In genomic region chr7:7792089-7792488, GRCh38 we compare ENCODE assay signal across 2 cellular contexts.
TF ChIP-seq lines count a peak whose summit lies in the region.

No MANE protein-coding gene starts in this region.

TF ChIP-seq in WTC11, 78 proteins besides CTCF, POLR2A, EP300 and RAD21 (continued from another document):
- TF ChIP-seq PRDM15 (CRISPR knock-in tag; IDR thresholded peaks at IDR 0.05) (no peak), ZNF671 (CRISPR knock-in tag; IDR thresholded peaks at IDR 0.05) (no peak), RELA (CRISPR knock-in tag; IDR thresholded peaks at IDR 0.05; ENCODE audit: borderline replicate concordance) (no peak), FOXK1 (CRISPR knock-in tag; IDR thresholded peaks at IDR 0.05) (no peak), OVOL2 (CRISPR knock-in tag; IDR thresholded peaks at IDR 0.05; ENCODE audit: borderline replicate concordance) (no peak), ERG (CRISPR knock-in tag; IDR thresholded peaks at IDR 0.05) (no peak), SOX15 (CRISPR knock-in tag; IDR thresholded peaks at IDR 0.05) (no peak), EMX1 (CRISPR knock-in tag; IDR thresholded peaks at IDR 0.05) (no peak), E2F4 (CRISPR knock-in tag; IDR thresholded peaks at IDR 0.05; ENCODE audit: borderline replicate concordance, low read depth) (no peak), ZMAT4 (CRISPR knock-in tag; IDR thresholded peaks at IDR 0.05) (no peak), ESRRA (CRISPR knock-in tag; IDR thresholded peaks at IDR 0.05; ENCODE audit: borderline replicate concordance) (no peak), GTF2I (CRISPR knock-in tag; conservative IDR thresholded peaks at IDR 0.05) (no peak), TP53 (CRISPR knock-in tag; IDR thresholded peaks at IDR 0.05) (no peak), ZSCAN18 (CRISPR knock-in tag; IDR thresholded peaks at IDR 0.05) (no peak), ZNF232 (CRISPR knock-in tag; IDR thresholded peaks at IDR 0.05) (no peak), KAT7 (CRISPR knock-in tag; IDR thresholded peaks at IDR 0.05; ENCODE audit: borderline replicate concordance) (no peak), NFE2L1 (CRISPR knock-in tag; IDR thresholded peaks at IDR 0.05) (no peak), FOXP4 (CRISPR knock-in tag; IDR thresholded peaks at IDR 0.05) (no peak), ZNF416 (CRISPR knock-in tag; IDR thresholded peaks at IDR 0.05) (no peak)
TF ChIP-seq in WTC11: peak in this region for 0.

TF ChIP-seq in HepG2, 621 proteins besides CTCF, POLR2A, EP300 and RAD21 (continued from another document):
- TF ChIP-seq ZNF609 (CRISPR knock-in tag; IDR thresholded peaks at IDR 0.05; ENCODE audit: borderline replicate concordance): no peak
TF ChIP-seq in HepG2: peak in this region for 0.
